In the genomic region with DNA sequence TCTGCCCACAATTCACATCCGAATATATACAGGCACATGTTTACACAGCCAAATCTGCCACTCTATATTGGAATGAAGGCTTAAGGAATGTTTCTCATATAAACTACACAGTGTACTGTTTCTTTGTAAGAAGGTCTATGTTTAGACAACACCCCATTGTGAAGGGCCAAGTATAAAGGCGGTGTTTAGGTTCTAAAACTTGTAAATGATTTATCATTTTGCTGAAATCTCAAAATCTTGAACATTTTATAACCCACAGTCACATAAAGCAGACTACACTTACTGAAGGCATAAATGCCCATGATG, we compare ENCODE assay signal across 12 cellular contexts.
DNase-seq lines count a peak whose midpoint lies in the region; ATAC-seq and TF ChIP-seq lines count a peak whose summit lies in the region.
"Had no signal": no experiment of that assay in that cellular context is flagged by ENCODE, and none has a peak within 500 bp of the region (broad histone marks: within the 10 kb centered on the region; RNA-seq: fewer than 3 reads in every experiment).

No MANE protein-coding gene starts in this region.

- ATAC-seq in psoas muscle (no peak), GM18511 (IDR thresholded peaks at IDR 0.05; ENCODE audit: unreplicated experiment) (no peak), HG03196 (IDR thresholded peaks at IDR 0.05; ENCODE audit: unreplicated experiment) (no peak)

- peaks cover 74% of the 10 kb centered on the region for H3F3A ChIP-seq in SU-DHL-6 (ENCODE audit: insufficient read depth)

- H3K36me3 Mint-ChIP-seq in activated T-helper 1 cell treated with anti-CD3 and anti-CD28 coated beads, Interleukin-12 subunit alpha, Interleukin-12 subunit beta, Interleukin-2, Interleukin-4 antibody, amounts not matched to agents 30 ng/mL and 10 ng/mL and 1 ng/mL, durations not matched to agents 14 hours and 24 hours and 36 hours (ENCODE audit: low read depth) = peaks cover 1% of the 10 kb centered on the region

- H3K27me3 Mint-ChIP-seq in activated T-helper 1 cell treated with anti-CD3 and anti-CD28 coated beads, Interleukin-12 subunit alpha, Interleukin-12 subunit beta, Interleukin-2, Interleukin-4 antibody, amounts not matched to agents 30 ng/mL and 10 ng/mL and 1 ng/mL, durations not matched to agents 14 hours and 24 hours and 36 hours (ENCODE audit: insufficient read depth) = peaks cover 36% of the 10 kb centered on the region

- peak overlapping the region; percentile 98 for H3K27ac ChIP-seq in SU-DHL-6 (ENCODE audit: low read depth, low read length)
- peak overlapping the region; percentile 81 for H3K27ac ChIP-seq in psoas muscle

- H2AFZ ChIP-seq in SU-DHL-6 (ENCODE audit: low read depth, low read length, severe bottlenecking) = no peak overlapping the region

- H3K27ac Mint-ChIP-seq in activated T-helper 1 cell treated with anti-CD3 and anti-CD28 coated beads, Interleukin-12 subunit alpha, Interleukin-12 subunit beta, Interleukin-2, Interleukin-4 antibody, amounts not matched to agents 30 ng/mL and 10 ng/mL and 1 ng/mL, durations not matched to agents 14 hours and 24 hours and 36 hours = no peak overlapping the region
- H3K27ac Mint-ChIP-seq: activated CD8-positive, alpha-beta T cell treated with anti-CD3 and anti-CD28 coated beads, Interleukin-2, amount 10 ng/mL, durations not matched to agents 7 days and 5 days had no signal

- H3K4me1 Mint-ChIP-seq in activated T-helper 1 cell treated with anti-CD3 and anti-CD28 coated beads, Interleukin-12 subunit alpha, Interleukin-12 subunit beta, Interleukin-2, Interleukin-4 antibody, amounts not matched to agents 30 ng/mL and 10 ng/mL and 1 ng/mL, durations not matched to agents 14 hours and 24 hours and 36 hours (ENCODE audit: low read depth) = peaks cover 20% of the 10 kb centered on the region

- H3K79me2 ChIP-seq in SU-DHL-6 (ENCODE audit: insufficient read depth, low read length) = peaks cover 85% of the 10 kb centered on the region

- no peak for TF ChIP-seq CTCF in SU-DHL-6 (IDR thresholded peaks at IDR 0.05; ENCODE audit: insufficient read depth, low read length, poor library complexity, severe bottlenecking)
- no peak for TF ChIP-seq CTCF in psoas muscle (IDR thresholded peaks at IDR 0.05)

- no peak overlapping the region for H3K4me3 Mint-ChIP-seq in activated T-helper 1 cell treated with anti-CD3 and anti-CD28 coated beads, Interleukin-12 subunit alpha, Interleukin-12 subunit beta, Interleukin-2, Interleukin-4 antibody, amounts not matched to agents 30 ng/mL and 10 ng/mL and 1 ng/mL, durations not matched to agents 14 hours and 24 hours and 36 hours

- no peaks in the 10 kb centered on the region for H3K9me2 ChIP-seq in SU-DHL-6 (replicated peaks; ENCODE audit: insufficient read depth, low read length)

- no peaks in the 10 kb centered on the region for H3K9me3 Mint-ChIP-seq in activated T-helper 1 cell treated with anti-CD3 and anti-CD28 coated beads, Interleukin-12 subunit alpha, Interleukin-12 subunit beta, Interleukin-2, Interleukin-4 antibody, amounts not matched to agents 30 ng/mL and 10 ng/mL and 1 ng/mL, durations not matched to agents 14 hours and 24 hours and 36 hours

- no peaks in the 10 kb centered on the region for H4K20me1 ChIP-seq in SU-DHL-6 (ENCODE audit: low read depth, low read length)

- DNase-seq in H4 (ENCODE audit: low spot score) (peak; percentile 79), foreskin melanocyte (peak; percentile 81), psoas muscle (no peak)
- DNase-seq in activated T-helper 1 cell treated with anti-CD3 and anti-CD28 coated beads, Interleukin-12 subunit alpha, Interleukin-12 subunit beta, Interleukin-2, Interleukin-4 antibody, amounts not matched to agents 30 ng/mL and 10 ng/mL and 1 ng/mL, durations not matched to agents 14 hours and 24 hours and 36 hours (ENCODE audit: low spot score) = no peak
- no peak for DNase-seq in activated CD4-positive, CD25-positive, alpha-beta regulatory T cell (lab: John Stamatoyannopoulos, UW)
- DNase-seq: activated CD8-positive, alpha-beta T cell treated with anti-CD3 and anti-CD28 coated beads, Interleukin-2, amount 10 ng/mL, durations not matched to agents 7 days and 5 days; occipital lobe; RPMI8226 had no signal

- peaks cover 50% of the 10 kb centered on the region for H3K4me1 ChIP-seq in psoas muscle

- intact Hi-C loops in psoas muscle (cut with DNase I) = loop anchor here (10.0 kb wide), 2 partner anchors 252 to 532 kb away; no protein-coding TSS in a partner anchor
- intact Hi-C loops in activated T-helper 1 cell treated with anti-CD3 and anti-CD28 coated beads, Interleukin-12 subunit alpha, Interleukin-12 subunit beta, Interleukin-2, Interleukin-4 antibody, amounts not matched to agents 30 ng/mL and 10 ng/mL and 1 ng/mL, durations not matched to agents 14 hours and 24 hours and 36 hours (cut with micrococcal nuclease) = loop anchor here (5.0 kb wide), 1 partner anchor 70 kb away; no protein-coding TSS in a partner anchor

- H3K27me3 ChIP-seq in SU-DHL-6 (ENCODE audit: low read length) = no peaks in the 10 kb centered on the region
- no peaks in the 10 kb centered on the region for H3K27me3 ChIP-seq in psoas muscle (ENCODE audit: insufficient read depth in 3 of 3, low read length in 2 of 3)

- peak overlapping the region; percentile 93 for H3K4me2 ChIP-seq in SU-DHL-6 (ENCODE audit: low read depth, low read length, poor library complexity, severe bottlenecking)

- WGBS in psoas muscle, 3 donors = 38 to 72% (median 43%) methylated on average over 2 of the region's 2 CpGs

- H3K9me3 ChIP-seq in SU-DHL-6 (ENCODE audit: insufficient read depth, low read length) (no peaks in the 10 kb centered on the region), psoas muscle (no peaks in the 10 kb centered on the region)
- H3K9me3 ChIP-seq: HAP-1 had no signal

- H3K9ac ChIP-seq in SU-DHL-6 (ENCODE audit: low read length) = peak overlapping the region; percentile 76

- H3K4me3 ChIP-seq in SU-DHL-6 (ENCODE audit: insufficient read depth, low read length, poor library complexity, severe bottlenecking) = peak overlapping the region; percentile 45
- H3K4me3 ChIP-seq in psoas muscle = no peak overlapping the region

- H3K36me3 ChIP-seq in SU-DHL-6 (ENCODE audit: low read length) (peaks cover 12% of the 10 kb centered on the region; the same call in 1 of the 2 replicates), psoas muscle (ENCODE audit: insufficient read depth in 1 of 2, low read depth in 1 of 2) (peaks cover 0 to 3% of the 10 kb centered on the region in 2 donors)
- H3K36me3 ChIP-seq: HAP-1 had no signal

Comparison
In these comparisons a context has a peak if more than half of its experiments do, and no peak if none do; other contexts are left out.
1. DNase-seq: peak in H4 (single experiment) and foreskin melanocyte (single experiment); none in psoas muscle (0 of 2), activated T-helper 1 cell treated with anti-CD3 and anti-CD28 coated beads, Interleukin-12 subunit alpha, Interleukin-12 subunit beta, Interleukin-2, Interleukin-4 antibody, amounts not matched to agents 30 ng/mL and 10 ng/mL and 1 ng/mL, durations not matched to agents 14 hours and 24 hours and 36 hours (single experiment) and activated CD4-positive, CD25-positive, alpha-beta regulatory T cell (0 of 4).